In the genomic region with DNA sequence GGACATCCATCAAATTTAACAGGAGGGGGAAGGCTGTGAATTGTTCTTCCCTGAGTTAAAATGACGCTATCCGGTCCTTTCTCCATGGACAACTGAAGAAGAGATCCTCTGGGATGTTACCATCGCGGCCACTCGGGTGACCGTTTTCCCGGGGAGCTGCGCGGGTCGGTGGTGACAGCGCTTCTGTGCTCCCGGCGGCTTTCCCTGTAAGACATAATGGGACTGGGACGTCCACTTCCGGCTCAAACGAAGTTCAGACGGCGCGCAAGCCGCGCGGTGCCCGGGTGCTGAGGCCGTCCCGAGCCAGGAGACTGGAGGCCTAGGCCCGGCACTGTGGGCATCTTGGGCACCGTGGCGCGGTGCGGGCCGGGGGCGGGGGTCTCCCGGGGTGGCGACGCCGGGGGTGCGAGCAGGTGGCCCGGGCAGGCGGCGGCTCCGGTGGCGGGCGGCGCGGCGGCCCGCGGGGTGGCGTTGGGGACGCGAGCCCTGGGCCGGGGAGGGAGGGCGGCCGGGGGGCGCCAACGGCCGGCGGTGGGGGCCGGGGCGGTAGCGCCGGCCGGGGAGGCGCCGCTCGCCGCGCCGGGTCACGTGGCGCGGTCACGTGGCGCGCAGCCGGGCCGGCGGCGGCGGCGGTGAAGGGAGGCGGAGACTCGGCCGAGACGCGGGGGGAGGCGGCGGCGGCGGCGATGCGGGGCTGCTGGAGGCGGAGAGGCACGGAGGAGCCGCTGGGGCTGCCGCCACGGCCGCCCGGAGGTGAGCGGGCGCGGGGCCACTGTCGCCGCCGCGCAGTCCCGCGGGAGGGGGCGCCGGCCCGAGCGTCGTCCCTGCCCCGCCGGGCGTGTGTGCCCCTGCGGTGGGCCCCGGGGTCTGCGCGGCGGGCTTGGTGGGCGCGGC, we compare ENCODE assay signal across 8 cellular contexts.
A peak's percentile ranks its signal among the peaks of the same experiment; 100 is the strongest.
DNase-seq lines count a peak whose midpoint lies in the region; ATAC-seq, FAIRE-seq and TF ChIP-seq lines count a peak whose summit lies in the region.

No MANE protein-coding gene starts in this region.

- ATAC-seq in GM21390 (IDR thresholded peaks at IDR 0.05; ENCODE audit: unreplicated experiment) (peak; percentile 59), gastroesophageal sphincter (peak; percentile 91)

- no peak for FAIRE-seq in D721Med (lab: Jason Lieb, UNC)

- DNase-seq in D721Med (ENCODE audit: insufficient read length, low spot score) (peak; percentile 62), SHP77 (lab: John Stamatoyannopoulos, UW) (peak; percentile 45 to 73)
- DNase-seq in activated gamma-delta T cell treated with anti-CD3 and anti-CD28 coated beads, Interleukin-2, amount 50 U/mL, for 16 hours (ENCODE audit: low read depth): peak; percentile 52

- TF ChIP-seq POLR2A in gastroesophageal sphincter (IDR thresholded peaks at IDR 0.05): peak in 1 of 2 donors; percentile 19

- WGBS in gastroesophageal sphincter (ENCODE audit: low coverage in 1 of 2), 2 donors: 0% methylated on average over 2 of the region's 123 CpGs
- 1% methylated on average over 123 of the region's 123 CpGs for WGBS in thymus

- H3K4me1 ChIP-seq in HUES48 (ENCODE audit: control insufficient read depth, insufficient read depth, low read length): peaks cover 7% of the 10 kb centered on the region
- peaks cover 0 to 29% (median 0%) of the 10 kb centered on the region in 3 donors for H3K4me1 ChIP-seq in gastroesophageal sphincter
- peaks cover 12 to 14% of the 10 kb centered on the region in 2 experiments for H3K4me1 ChIP-seq in neutrophil (ENCODE audit: control insufficient read depth in 1 of 2, insufficient read depth in 1 of 2, low read depth in 1 of 2, low read length in 1 of 2)
- H3K4me1 ChIP-seq in thymus (ENCODE audit: control insufficient read depth, insufficient read depth, low read length): peaks cover 8% of the 10 kb centered on the region

- peak overlapping the region; percentile 44 for H3K9ac ChIP-seq in HUES48 (ENCODE audit: low read depth, low read length)

- TF ChIP-seq CTCF in D721Med (IDR thresholded peaks at IDR 0.05; ENCODE audit: insufficient read depth, missing control alignments) (no peak), gastroesophageal sphincter (IDR thresholded peaks at IDR 0.05) (no peak), neutrophil (IDR thresholded peaks at IDR 0.05) (no peak)

- H3K36me3 ChIP-seq in HUES48 (ENCODE audit: control insufficient read depth, insufficient read depth, low read length) (no peaks in the 10 kb centered on the region), gastroesophageal sphincter (no peaks in the 10 kb centered on the region), neutrophil (no peaks in the 10 kb centered on the region), thymus (ENCODE audit: control insufficient read depth, insufficient read depth) (no peaks in the 10 kb centered on the region)

- H3K4me3 ChIP-seq in HUES48 (ENCODE audit: low read depth, low read length) (peak overlapping the region; percentile 68), gastroesophageal sphincter (peak overlapping the region; percentile 81 to 89), neutrophil (ENCODE audit: low read depth in 1 of 2, low read length in 1 of 2) (peak overlapping the region; percentile 69 to 82), thymus (ENCODE audit: low read length) (peak overlapping the region; percentile 99)

- H3K9me3 ChIP-seq in HUES48 (ENCODE audit: control insufficient read depth, insufficient read depth, low read length) (no peaks in the 10 kb centered on the region), gastroesophageal sphincter (no peaks in the 10 kb centered on the region), neutrophil (no peaks in the 10 kb centered on the region), thymus (ENCODE audit: control insufficient read depth) (no peaks in the 10 kb centered on the region)

- peak overlapping the region; percentile 80 for H3K27ac ChIP-seq in HUES48 (ENCODE audit: low read depth, low read length)
- peak overlapping the region; percentile 44 to 95 (median 91) for H3K27ac ChIP-seq in gastroesophageal sphincter
- H3K27ac ChIP-seq in neutrophil: peak overlapping the region; percentile 4
- H3K27ac ChIP-seq in thymus (ENCODE audit: low read depth): peak overlapping the region; percentile 87

- no peak for TF ChIP-seq EP300 in gastroesophageal sphincter (IDR thresholded peaks at IDR 0.05)

- H3K27me3 ChIP-seq in HUES48 (ENCODE audit: control insufficient read depth, insufficient read depth, low read length): peaks cover 11% of the 10 kb centered on the region
- H3K27me3 ChIP-seq in gastroesophageal sphincter: no peaks in the 10 kb centered on the region
- H3K27me3 ChIP-seq in neutrophil: peaks cover 71% of the 10 kb centered on the region
- no peaks in the 10 kb centered on the region for H3K27me3 ChIP-seq in thymus (ENCODE audit: control insufficient read depth, insufficient read depth)

Comparison
In these comparisons a context has a peak if more than half of its experiments do, and no peak if none do; other contexts are left out.
1. Peak in every context shown above with its lines: DNase-seq, ATAC-seq, H3K4me3 ChIP-seq and H3K27ac ChIP-seq.
2. H3K27ac ChIP-seq: peak in every context shown above with its lines; median percentile 91 in gastroesophageal sphincter; 87 in thymus; 80 in HUES48; 4 in neutrophil.